8 cellular contexts compared by ENCODE assay signal in genomic region chr7:93902777-93903423, GRCh38. TPM values are rescaled to one million over a fixed set of nuclear protein-coding genes. Genes with fewer than 3 reads are reported as not detected.
DNase-seq lines count a peak whose midpoint lies in the region; ATAC-seq and TF ChIP-seq lines count a peak whose summit lies in the region.

No MANE protein-coding gene starts in this region.

- intact Hi-C loops in breast epithelium (cut with DNase I; ENCODE audit: low total_unique reads) = no loop called here

- TF ChIP-seq CTCF in breast epithelium (IDR thresholded peaks at IDR 0.05) = peak; percentile 26 to 40 (median 34)

- ATAC-seq in HG02852 (IDR thresholded peaks at IDR 0.05; ENCODE audit: unreplicated experiment) = no peak
- no peak for ATAC-seq in GM19452 (IDR thresholded peaks at IDR 0.05; ENCODE audit: unreplicated experiment)

- H3K4me3 ChIP-seq in breast epithelium = no peak overlapping the region

- H3K27ac ChIP-seq in breast epithelium = no peak overlapping the region

- no peaks in the 10 kb centered on the region for H3K9me3 ChIP-seq in breast epithelium

- no peaks in the 10 kb centered on the region for H3K4me1 ChIP-seq in breast epithelium

- no peak for TF ChIP-seq POLR2A in breast epithelium (IDR thresholded peaks at IDR 0.05)

- H3K27me3 ChIP-seq in breast epithelium = no peaks in the 10 kb centered on the region

- no peaks in the 10 kb centered on the region for H3K36me3 ChIP-seq in breast epithelium

- DNase-seq in NCI-H526 (lab: John Stamatoyannopoulos, UW) (peak; percentile 8 to 71), NCI-H526 treated with DMSO at 0.1 percent for 48 hours (lab: John Stamatoyannopoulos, UW) (no peak), NCI-H1105 treated with DMSO at 0.1 percent for 48 hours (lab: John Stamatoyannopoulos, UW) (peak; percentile 22), breast epithelium (ENCODE audit: low spot score in 2 of 2) (no peak), medulla oblongata (ENCODE audit: extremely low spot score) (peak; percentile 50), DMS114 treated with DMSO at 0.1 percent for 48 hours (lab: John Stamatoyannopoulos, UW; ENCODE audit: unreplicated experiment) (no peak)

RNA-seq across cellular contexts. Expression of gene GNGT1, which starts 3.5 kb away (rescaled TPM):
- not detected for total RNA-seq in breast epithelium

RNA-seq across cellular contexts. Expression of gene TFPI2, which starts 12.3 kb away (rescaled TPM):
- 100 to 1,000 TPM in 1 of 3 donors, 10 to 100 TPM in 1, 1 to 10 TPM in 1; 1.8 to 223 (median 46.7) TPM for total RNA-seq in breast epithelium

RNA-seq across cellular contexts. Expression of gene GNG11, which starts 18.6 kb away (rescaled TPM):
- 10 to 100 TPM; 17.3 to 40.0 (median 25.4) TPM for total RNA-seq in breast epithelium

Comparison
In these comparisons a context has a peak if more than half of its experiments do, and no peak if none do; other contexts are left out.
1. DNase-seq: peak in NCI-H526 (2 of 2), NCI-H1105 treated with DMSO at 0.1 percent for 48 hours (single experiment) and medulla oblongata (single experiment); none in NCI-H526 treated with DMSO at 0.1 percent for 48 hours (single experiment), breast epithelium (0 of 2) and DMS114 treated with DMSO at 0.1 percent for 48 hours (single experiment).